In the genomic region with DNA sequence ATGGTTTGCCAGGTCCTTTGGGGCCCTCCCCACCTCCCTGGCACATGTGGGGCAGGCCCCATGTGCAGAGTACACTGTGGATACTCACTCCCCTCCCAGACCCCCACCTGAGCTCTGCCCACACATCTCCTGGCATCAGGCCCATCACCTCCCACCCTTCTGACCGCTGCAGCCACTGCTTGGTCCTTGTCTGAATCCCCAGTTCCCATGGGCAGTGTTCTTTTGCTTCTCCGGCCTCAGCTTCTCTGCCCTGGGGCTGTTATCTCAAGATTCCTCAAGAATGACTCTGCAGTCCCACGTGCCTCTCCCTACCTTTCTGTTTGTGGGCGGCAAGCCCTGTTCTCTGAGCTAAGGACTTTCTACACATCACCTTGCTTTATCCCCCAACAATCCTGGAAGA, we compare ENCODE assay signal across 9 cellular contexts.
DNase-seq lines count a peak whose midpoint lies in the region; ATAC-seq and TF ChIP-seq lines count a peak whose summit lies in the region.
"Had no signal": no experiment of that assay in that cellular context is flagged by ENCODE, and none has a peak within 500 bp of the region (broad histone marks: within the 10 kb centered on the region; RNA-seq: fewer than 3 reads in every experiment).

No MANE protein-coding gene starts in this region.

- POLR2A ChIA-PET in activated CD4-positive, alpha-beta memory T cell treated with anti-CD3 and anti-CD28 coated beads for 36 hours (lab: Charles Lee), result interaction anchor here (1.9 to 4.3 kb wide), 4 partner anchors 9 to 67 kb away, joined by 5 to 40 read pairs (median 10); no protein-coding TSS in a partner anchor

- no peaks in the 10 kb centered on the region for H3K36me3 Mint-ChIP-seq in activated CD8-positive, alpha-beta memory T cell treated with anti-CD3 and anti-CD28 coated beads, Interleukin-2, amount 10 ng/mL, durations not matched to agents 7 days and 5 days
- H3K36me3 Mint-ChIP-seq in activated CD4-positive, alpha-beta memory T cell treated with anti-CD3 and anti-CD28 coated beads for 36 hours, result no peaks in the 10 kb centered on the region

- H3K27ac Mint-ChIP-seq in activated CD8-positive, alpha-beta memory T cell treated with anti-CD3 and anti-CD28 coated beads, Interleukin-2, amount 10 ng/mL, durations not matched to agents 7 days and 5 days, result peak overlapping the region; percentile 93
- H3K27ac Mint-ChIP-seq in activated CD4-positive, alpha-beta memory T cell treated with anti-CD3 and anti-CD28 coated beads for 36 hours, result peak overlapping the region; percentile 76
- H3K27ac Mint-ChIP-seq in stimulated activated naive CD8-positive, alpha-beta T cell treated with anti-CD3 and anti-CD28 coated beads, Interleukin-15, amount 100 ng/mL, for 72 hours, result peak overlapping the region; percentile 69 to 74

- TF ChIP-seq CTCF in fibroblast of the aortic adventitia (IDR thresholded peaks at IDR 0.05; ENCODE audit: insufficient read depth, low read length), result no peak

- intact Hi-C loops in activated CD4-positive, alpha-beta memory T cell treated with anti-CD3 and anti-CD28 coated beads for 36 hours (cut with micrococcal nuclease), result no loop called here
- intact Hi-C loops in cardiac septum (cut with DNase I), result no loop called here

- H3K27me3 Mint-ChIP-seq in activated CD8-positive, alpha-beta memory T cell treated with anti-CD3 and anti-CD28 coated beads, Interleukin-2, amount 10 ng/mL, durations not matched to agents 7 days and 5 days, result no peaks in the 10 kb centered on the region
- H3K27me3 Mint-ChIP-seq in activated CD4-positive, alpha-beta memory T cell treated with anti-CD3 and anti-CD28 coated beads for 36 hours, result no peaks in the 10 kb centered on the region
- no peaks in the 10 kb centered on the region for H3K27me3 Mint-ChIP-seq in stimulated activated naive CD8-positive, alpha-beta T cell treated with anti-CD3 and anti-CD28 coated beads, Interleukin-15, amount 100 ng/mL, for 72 hours

- ATAC-seq in activated CD8-positive, alpha-beta memory T cell treated with anti-CD3 and anti-CD28 coated beads, Interleukin-2, amount 10 ng/mL, durations not matched to agents 7 days and 5 days, result no peak
- ATAC-seq in stimulated activated naive CD8-positive, alpha-beta T cell treated with anti-CD3 and anti-CD28 coated beads, Interleukin-15, amount 100 ng/mL, for 72 hours, result no peak

- H3K4me1 Mint-ChIP-seq in activated CD8-positive, alpha-beta memory T cell treated with anti-CD3 and anti-CD28 coated beads, Interleukin-2, amount 10 ng/mL, durations not matched to agents 7 days and 5 days, result peaks cover 86% of the 10 kb centered on the region
- H3K4me1 Mint-ChIP-seq in activated CD4-positive, alpha-beta memory T cell treated with anti-CD3 and anti-CD28 coated beads for 36 hours (ENCODE audit: low read depth), result peaks cover 94% of the 10 kb centered on the region
- peaks cover 93% of the 10 kb centered on the region for H3K4me1 Mint-ChIP-seq in stimulated activated naive CD8-positive, alpha-beta T cell treated with anti-CD3 and anti-CD28 coated beads, Interleukin-15, amount 100 ng/mL, for 72 hours

- H3K4me3 ChIP-seq in fibroblast of the aortic adventitia (ENCODE audit: low read depth, low read length), result no peak overlapping the region

- no peak overlapping the region for H3K4me3 Mint-ChIP-seq in activated CD8-positive, alpha-beta memory T cell treated with anti-CD3 and anti-CD28 coated beads, Interleukin-2, amount 10 ng/mL, durations not matched to agents 7 days and 5 days
- H3K4me3 Mint-ChIP-seq in activated CD4-positive, alpha-beta memory T cell treated with anti-CD3 and anti-CD28 coated beads for 36 hours, result peak overlapping the region; percentile 30
- peak overlapping the region; percentile 24 to 77 for H3K4me3 Mint-ChIP-seq in stimulated activated naive CD8-positive, alpha-beta T cell treated with anti-CD3 and anti-CD28 coated beads, Interleukin-15, amount 100 ng/mL, for 72 hours

- DNase-seq in activated CD8-positive, alpha-beta memory T cell treated with anti-CD3 and anti-CD28 coated beads, Interleukin-2, amount 10 ng/mL, durations not matched to agents 7 days and 5 days, result no peak
- DNase-seq in activated CD8-positive, alpha-beta memory T cell treated with anti-CD3 and anti-CD28 coated beads, Interleukin-2, amount 50 U/mL, for 48 hours, result no peak
- no peak for DNase-seq in activated CD4-positive, alpha-beta memory T cell treated with anti-CD3 and anti-CD28 coated beads for 36 hours
- peak; percentile 68 for DNase-seq in fibroblast of the aortic adventitia (ENCODE audit: low read depth)
- no peak for DNase-seq in stimulated activated naive CD8-positive, alpha-beta T cell treated with anti-CD3 and anti-CD28 coated beads, Interleukin-15, amount 100 ng/mL, for 72 hours
- no peak for DNase-seq in cardiac septum (ENCODE audit: low spot score)
- no peak for DNase-seq in SKM-1 (lab: John Stamatoyannopoulos, UW; ENCODE audit: unreplicated experiment)
- DNase-seq in NCI-H1694 treated with DMSO at 0.1 percent for 48 hours (lab: John Stamatoyannopoulos, UW), result no peak
- DNase-seq: NCI-H524 treated with DMSO at 0.1 percent for 48 hours had no signal

- H3K9me3 Mint-ChIP-seq in activated CD8-positive, alpha-beta memory T cell treated with anti-CD3 and anti-CD28 coated beads, Interleukin-2, amount 10 ng/mL, durations not matched to agents 7 days and 5 days (ENCODE audit: low read depth), result no peaks in the 10 kb centered on the region
- no peaks in the 10 kb centered on the region for H3K9me3 Mint-ChIP-seq in activated CD4-positive, alpha-beta memory T cell treated with anti-CD3 and anti-CD28 coated beads for 36 hours
- H3K9me3 Mint-ChIP-seq in stimulated activated naive CD8-positive, alpha-beta T cell treated with anti-CD3 and anti-CD28 coated beads, Interleukin-15, amount 100 ng/mL, for 72 hours, result no peaks in the 10 kb centered on the region

- CTCF ChIA-PET in activated CD8-positive, alpha-beta memory T cell treated with anti-CD3 and anti-CD28 coated beads, Interleukin-2, amount 10 ng/mL, durations not matched to agents 7 days and 5 days (lab: Charles Lee), result interaction anchor here (1.2 to 3.6 kb wide), 4 partner anchors 9 to 98 kb away, joined by 3 to 27 read pairs (median 6); no protein-coding TSS in a partner anchor
- CTCF ChIA-PET in activated CD4-positive, alpha-beta memory T cell treated with anti-CD3 and anti-CD28 coated beads for 36 hours (lab: Charles Lee), result interaction anchor here (2.4 kb wide), 1 partner anchor 156 kb away, joined by 7 read pairs; no protein-coding TSS in a partner anchor
